In the genomic region with DNA sequence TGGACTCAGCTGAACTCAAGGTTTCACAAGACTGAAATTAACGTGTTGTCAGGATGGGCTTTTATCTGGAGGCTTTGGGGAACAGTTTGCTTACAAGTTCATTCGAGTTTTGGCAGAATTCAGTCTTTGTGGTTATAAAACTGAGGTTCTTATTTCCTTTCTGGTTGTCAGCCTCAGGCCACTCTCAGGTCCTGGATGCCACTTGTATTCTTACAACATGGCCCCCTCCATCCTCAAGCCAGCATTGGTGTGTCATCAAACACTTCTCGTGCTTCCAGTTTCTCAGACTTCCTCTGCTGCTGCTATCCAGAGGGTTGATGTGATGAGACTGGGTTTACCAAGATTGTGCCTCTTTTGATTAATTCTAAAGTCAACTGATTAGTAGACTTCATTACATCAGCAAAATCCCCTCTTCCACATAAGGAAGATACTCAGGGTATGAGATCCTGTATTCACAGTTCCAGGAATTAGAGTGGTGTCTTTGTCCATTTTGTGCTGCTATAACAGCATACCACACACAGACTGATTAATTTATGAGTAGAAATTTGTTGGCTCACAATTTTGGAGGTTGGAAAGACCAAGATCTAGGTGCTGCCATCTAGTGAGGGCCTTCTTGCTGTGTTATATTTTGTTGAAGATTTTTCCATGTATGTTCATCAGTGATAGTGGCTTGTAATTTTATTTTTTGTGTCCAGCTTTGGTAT, we compare ENCODE assay signal across 8 cellular contexts. TPM values are rescaled to one million over a fixed set of nuclear protein-coding genes. Genes with fewer than 3 reads are reported as not detected.
DNase-seq lines count a peak whose midpoint lies in the region; ATAC-seq, FAIRE-seq and TF ChIP-seq lines count a peak whose summit lies in the region.

No MANE protein-coding gene starts in this region.

- TF ChIP-seq POLR2A in H54 (IDR thresholded peaks at IDR 0.05; ENCODE audit: low read depth, low read length) (no peak), erythroblast (IDR thresholded peaks at IDR 0.05; ENCODE audit: low read length) (no peak), sigmoid colon (IDR thresholded peaks at IDR 0.05) (no peak)

- peak overlapping the region; percentile 28 for H3K4me2 ChIP-seq in SU-DHL-6 (ENCODE audit: low read depth, low read length, poor library complexity, severe bottlenecking)

- H3K4me3 ChIP-seq in SU-DHL-6 (ENCODE audit: insufficient read depth, low read length, poor library complexity, severe bottlenecking) = no peak overlapping the region
- H3K4me3 ChIP-seq in sigmoid colon = no peak overlapping the region

- H3K36me3 ChIP-seq in SU-DHL-6 (ENCODE audit: low read length) = no peaks in the 10 kb centered on the region
- no peaks in the 10 kb centered on the region for H3K36me3 ChIP-seq in sigmoid colon

- peaks cover 60% of the 10 kb centered on the region for H3K79me2 ChIP-seq in SU-DHL-6 (ENCODE audit: insufficient read depth, low read length)

- H3F3A ChIP-seq in SU-DHL-6 (ENCODE audit: insufficient read depth) = peaks cover 13% of the 10 kb centered on the region; the same call in 1 of the 2 replicates

- H4K20me1 ChIP-seq in SU-DHL-6 (ENCODE audit: low read depth, low read length) = peaks cover 11% of the 10 kb centered on the region; the same call in 1 of the 2 replicates

- no peak for ATAC-seq in HG02970 (IDR thresholded peaks at IDR 0.05; ENCODE audit: low FRiP score, unreplicated experiment)

- peak; percentile 24 for DNase-seq in DMS53 (lab: John Stamatoyannopoulos, UW)
- no peak for DNase-seq in DMS53 treated with DMSO at 0.1 percent for 48 hours (lab: John Stamatoyannopoulos, UW; ENCODE audit: unreplicated experiment)
- DNase-seq in H54 (ENCODE audit: insufficient read length, low spot score) = no peak
- peak; percentile 32 to 42 for DNase-seq in erythroblast (lab: John Stamatoyannopoulos, UW)
- DNase-seq in iPS-NIHi11 (ENCODE audit: low spot score) = no peak
- DNase-seq in sigmoid colon = no peak

- no peak for TF ChIP-seq EP300 in sigmoid colon (IDR thresholded peaks at IDR 0.05)

- no peak overlapping the region for H3K9ac ChIP-seq in SU-DHL-6 (ENCODE audit: low read length)

- H3K9me2 ChIP-seq in SU-DHL-6 (replicated peaks; ENCODE audit: insufficient read depth, low read length) = no peaks in the 10 kb centered on the region

- H3K27ac ChIP-seq in SU-DHL-6 (ENCODE audit: low read depth, low read length) (peak overlapping the region; percentile 46; the same call in 1 of the 2 replicates), sigmoid colon (peak overlapping the region in 1 of 4 donors; percentile 15)

- H3K4me1 ChIP-seq in sigmoid colon = peaks cover 0 to 46% (median 31%) of the 10 kb centered on the region in 4 donors

- H3K9me3 ChIP-seq in SU-DHL-6 (ENCODE audit: insufficient read depth, low read length) = no peaks in the 10 kb centered on the region
- H3K9me3 ChIP-seq in sigmoid colon = no peaks in the 10 kb centered on the region

- peak; percentile 44 for TF ChIP-seq CTCF in SU-DHL-6 (IDR thresholded peaks at IDR 0.05; ENCODE audit: insufficient read depth, low read length, poor library complexity, severe bottlenecking)
- no peak for TF ChIP-seq CTCF in sigmoid colon (IDR thresholded peaks at IDR 0.05)

- intact Hi-C loops in sigmoid colon (cut with DNase I) = no loop called here

- H2AFZ ChIP-seq in SU-DHL-6 (ENCODE audit: low read depth, low read length, severe bottlenecking) = no peak overlapping the region

- peak; percentile 38 for FAIRE-seq in H54 (lab: Jason Lieb, UNC)

- H3K27me3 ChIP-seq in SU-DHL-6 (ENCODE audit: low read length) = no peaks in the 10 kb centered on the region
- no peaks in the 10 kb centered on the region for H3K27me3 ChIP-seq in sigmoid colon

- 36 to 67% methylated on average over 3 of the region's 3 CpGs for WGBS in sigmoid colon, 2 donors

RNA-seq across cellular contexts. Expression of a gene that starts 10.9 kb away (rescaled TPM):
- 100 to 1,000 TPM in 1 of 4 donors, 10 to 100 TPM in 3; 44.7 to 154 (median 49.4) TPM for total RNA-seq in sigmoid colon
- 10 to 100 TPM in 1 of 3 donors, 1 to 10 TPM in 2; 4.8 to 15.7 (median 5.5) TPM for polyA plus RNA-seq in sigmoid colon

RNA-seq across cellular contexts. Expression of a gene that starts 52.3 kb away (rescaled TPM):
- 10 to 100 TPM; 46.4 to 63.9 (median 51.8) TPM for total RNA-seq in sigmoid colon
- polyA plus RNA-seq in sigmoid colon = 10 to 100 TPM; 11.4 to 15.7 (median 13.2) TPM

Comparison
In these comparisons a context has a peak if more than half of its experiments do, and no peak if none do; other contexts are left out.
1. DNase-seq: peak in DMS53 (single experiment) and erythroblast (2 of 2); none in DMS53 treated with DMSO at 0.1 percent for 48 hours (single experiment), H54 (single experiment), iPS-NIHi11 (single experiment) and sigmoid colon (single experiment).